22 cellular contexts compared by ENCODE assay signal in genomic region chr9:13291718-13292117, GRCh38. TPM values are rescaled to one million over a fixed set of nuclear protein-coding genes. Genes with fewer than 3 reads are reported as not detected.
A peak's percentile ranks its signal among the peaks of the same experiment; 100 is the strongest.
DNase-seq lines count a peak whose midpoint lies in the region; ATAC-seq and TF ChIP-seq lines count a peak whose summit lies in the region.
"Had no signal": no experiment of that assay in that cellular context is flagged by ENCODE, and none has a peak within 500 bp of the region (broad histone marks: within the 10 kb centered on the region; RNA-seq: fewer than 3 reads in every experiment).

No MANE protein-coding gene starts in this region.

- 0 out of 2 replicates have a peak, but pooled peaks cover 3% of the 10 kb centered on the region for H3K9me3 ChIP-seq in BE2C
- no peaks in the 10 kb centered on the region for H3K9me3 ChIP-seq in HCT116 (ENCODE audit: control insufficient read depth in 1 of 2, insufficient read depth in 1 of 2, low read depth in 1 of 2, low read length in 2 of 2)

- CTCF ChIA-PET in HCT116 (lab: Charles Lee), result no interaction called here
- CTCF ChIA-PET in activated naive CD4-positive, alpha-beta T cell treated with anti-CD3 and anti-CD28 coated beads for 36 hours (lab: Charles Lee), result no interaction called here

- H3K4me3 Mint-ChIP-seq in mesothelial cell of epicardium, result no peak overlapping the region
- H3K4me3 Mint-ChIP-seq in activated naive CD4-positive, alpha-beta T cell treated with anti-CD3 and anti-CD28 coated beads for 36 hours, result no peak overlapping the region
- H3K4me3 Mint-ChIP-seq: CD4-positive, alpha-beta memory T cell had no signal

- no peaks in the 10 kb centered on the region for H3K36me3 ChIP-seq in BE2C
- no peaks in the 10 kb centered on the region for H3K36me3 ChIP-seq in HCT116 (ENCODE audit: control insufficient read depth in 1 of 2, insufficient read depth in 2 of 2, low read length in 2 of 2)

- no peaks in the 10 kb centered on the region for H3K27me3 Mint-ChIP-seq in mesothelial cell of epicardium (ENCODE audit: low read depth)
- H3K27me3 Mint-ChIP-seq in activated naive CD4-positive, alpha-beta T cell treated with anti-CD3 and anti-CD28 coated beads for 36 hours (ENCODE audit: low read depth), result no peaks in the 10 kb centered on the region
- H3K27me3 Mint-ChIP-seq: CD4-positive, alpha-beta memory T cell had no signal

- H3K27ac Mint-ChIP-seq in mesothelial cell of epicardium, result no peak overlapping the region
- no peak overlapping the region for H3K27ac Mint-ChIP-seq in activated naive CD4-positive, alpha-beta T cell treated with anti-CD3 and anti-CD28 coated beads for 36 hours
- H3K27ac Mint-ChIP-seq: CD4-positive, alpha-beta memory T cell had no signal

- H4K20me1 ChIP-seq in HCT116 (ENCODE audit: insufficient read depth), result no peaks in the 10 kb centered on the region

- H3K4me2 ChIP-seq in HCT116 (ENCODE audit: low read length), result no peak overlapping the region

- no peaks in the 10 kb centered on the region for H3K4me1 ChIP-seq in BE2C
- no peaks in the 10 kb centered on the region for H3K4me1 ChIP-seq in HCT116 (ENCODE audit: control insufficient read depth in 1 of 2, insufficient read depth in 2 of 2, low read length in 2 of 2)

- no peak for TF ChIP-seq POLR2A in HCT116 (IDR thresholded peaks at IDR 0.05; ENCODE audit: borderline replicate concordance, extremely low read depth, insufficient read depth, insufficient read length)

- intact Hi-C loops in HCT116 (cut with micrococcal nuclease), result no loop called here
- intact Hi-C loops in activated naive CD4-positive, alpha-beta T cell treated with anti-CD3 and anti-CD28 coated beads for 36 hours (cut with micrococcal nuclease), result no loop called here

- in situ Hi-C loops in astrocyte of the spinal cord (cut with HindIII; ENCODE audit: low sequenced_read_pairs), result no loop called here

- ATAC-seq in HCT116 (no peak), GM21529 (IDR thresholded peaks at IDR 0.05; ENCODE audit: unreplicated experiment) (no peak), GM18907 (IDR thresholded peaks at IDR 0.05; ENCODE audit: unreplicated experiment) (no peak), GM21381 (IDR thresholded peaks at IDR 0.05; ENCODE audit: unreplicated experiment) (no peak)

- peaks cover under 1% of the 10 kb centered on the region for H3K4me1 Mint-ChIP-seq in mesothelial cell of epicardium
- no peaks in the 10 kb centered on the region for H3K4me1 Mint-ChIP-seq in activated naive CD4-positive, alpha-beta T cell treated with anti-CD3 and anti-CD28 coated beads for 36 hours (ENCODE audit: low read depth)
- H3K4me1 Mint-ChIP-seq: CD4-positive, alpha-beta memory T cell had no signal

- POLR2A ChIA-PET in HCT116 (lab: Charles Lee), result no interaction called here

- RAD21 ChIA-PET in HCT116 (lab: Charles Lee; ENCODE audit: low non-redundant PET in 1 of 2, low total read pairs in 2 of 2, uncharacterized antibody in 2 of 2, unreplicated experiment in 2 of 2), result no interaction called here

- no peak for DNase-seq in BE2C
- DNase-seq in HCT116 (ENCODE audit: low read depth, low spot score), result no peak
- no peak for DNase-seq in astrocyte of the spinal cord (ENCODE audit: low read depth, low spot score)
- DNase-seq in mesothelial cell of epicardium (ENCODE audit: low spot score in 2 of 2, unreplicated experiment in 2 of 2), result no peak
- no peak for DNase-seq in activated naive CD4-positive, alpha-beta T cell treated with anti-CD3 and anti-CD28 coated beads for 36 hours
- DNase-seq: Calu3; CD4-positive, alpha-beta memory T cell; DMS53; GOT3; IMR-90; Kasumi-1; MM.1S; NCI-H1105 treated with DMSO at 0.1 percent for 48 hours; NCI-H187; NCI-H69; NK-92 treated with Interleukin-12 subunit alpha and Interleukin-12 subunit beta, amount 100 ng/mL, for 24 hours; RPMI8226; SIG-M5 had no signal

- TF ChIP-seq CTCF in BE2C (IDR thresholded peaks at IDR 0.05; ENCODE audit: low read depth, low read length), result peak; percentile 25; the same call in 1 of the 2 replicates
- TF ChIP-seq CTCF in HCT116 (IDR thresholded peaks at IDR 0.05 in 2 of 3, conservative IDR thresholded peaks at IDR 0.05 in 1 of 3; ENCODE audit: borderline replicate concordance in 1 of 3, insufficient read depth in 1 of 3, low read depth in 2 of 3, low read length in 2 of 3), result peak in 2 of 3 experiments; percentile 12 to 21; a peak in 1 of 6 replicates
- TF ChIP-seq CTCF in astrocyte of the spinal cord (IDR thresholded peaks at IDR 0.05; ENCODE audit: low read depth, low read length), result peak; percentile 13
- TF ChIP-seq CTCF in mesothelial cell of epicardium (IDR thresholded peaks at IDR 0.05; ENCODE audit: unreplicated experiment), result peak; percentile 47

- H3K9ac ChIP-seq in HCT116 (ENCODE audit: low read length), result no peak overlapping the region

- no peak for TF ChIP-seq RAD21 in HCT116 (IDR thresholded peaks at IDR 0.05; ENCODE audit: low read depth)

- H2AFZ ChIP-seq in HCT116 (ENCODE audit: low read depth, low read length, poor library complexity, severe bottlenecking), result no peak overlapping the region

- H3K4me3 ChIP-seq in BE2C (ENCODE audit: low read depth, low read length), result no peak overlapping the region
- H3K4me3 ChIP-seq in HCT116 (replicated peaks in 1 of 2; ENCODE audit: low read depth in 1 of 2, low read length in 2 of 2), result no peak overlapping the region
- no peak overlapping the region for H3K4me3 ChIP-seq in astrocyte of the spinal cord (ENCODE audit: low read depth, low read length)

- no peaks in the 10 kb centered on the region for H3K9me2 ChIP-seq in HCT116 (ENCODE audit: insufficient read depth)

- no TSS peak for BruUV-seq in HCT116 (replicated peaks; lab: Mats Ljungman, UMichigan)

- H3K79me2 ChIP-seq in HCT116 (ENCODE audit: insufficient read depth, low read length), result no peaks in the 10 kb centered on the region

- peaks cover 23% of the 10 kb centered on the region for H3K36me3 Mint-ChIP-seq in mesothelial cell of epicardium
- H3K36me3 Mint-ChIP-seq in activated naive CD4-positive, alpha-beta T cell treated with anti-CD3 and anti-CD28 coated beads for 36 hours (ENCODE audit: low read depth), result no peaks in the 10 kb centered on the region
- H3K36me3 Mint-ChIP-seq: CD4-positive, alpha-beta memory T cell had no signal

- H3K9me3 Mint-ChIP-seq in mesothelial cell of epicardium, result peaks cover 22% of the 10 kb centered on the region
- peaks cover 7% of the 10 kb centered on the region for H3K9me3 Mint-ChIP-seq in activated naive CD4-positive, alpha-beta T cell treated with anti-CD3 and anti-CD28 coated beads for 36 hours

- H3K27me3 ChIP-seq in BE2C (no peaks in the 10 kb centered on the region), HCT116 (ENCODE audit: insufficient read depth, low read length) (no peaks in the 10 kb centered on the region)

- no peak overlapping the region for H3K27ac ChIP-seq in HCT116 (ENCODE audit: low read depth, low read length)

TF ChIP-seq in HCT116, 20 proteins besides CTCF, POLR2A, EP300 and RAD21:
- TF ChIP-seq ATF3 (IDR thresholded peaks at IDR 0.05), result no peak

RNA-seq across cellular contexts. Expression of gene MPDZ, which starts 12.2 kb away (rescaled TPM):
- 17.3 TPM for polyA plus RNA-seq in BE2C (2012; ENCODE audit: insufficient read depth, insufficient read length, low read depth)
- total RNA-seq in HCT116 (2021; ENCODE audit: unreplicated experiment) (0.12 TPM), mesothelial cell of epicardium (183 to 190 TPM (median 187 TPM) in 3 replicates)
- polyA plus RNA-seq in HCT116 (2012), result 0.01 TPM in 1 of 2 replicates, not detected in the other
- total RNA-seq in activated naive CD4-positive, alpha-beta T cell treated with anti-CD3 and anti-CD28 coated beads for 36 hours, result not detected
- total RNA-seq: Calu3; CD4-positive, alpha-beta memory T cell; OCI-LY7 had no signal
- polyA plus RNA-seq: CD4-positive, alpha-beta memory T cell had no signal

Comparison
In these comparisons a context has a peak if more than half of its experiments do, and no peak if none do; other contexts are left out.
1. RNA of gene MPDZ, which starts 12.2 kb away (total RNA-seq): 183 to 190 TPM in mesothelial cell of epicardium; 0.12 TPM in HCT116 (single experiment) and not detected in activated naive CD4-positive, alpha-beta T cell treated with anti-CD3 and anti-CD28 coated beads for 36 hours; every median in the first group is over 100 times any median in the second.
2. Peak in every context shown above with its lines, with median percentiles within 50 percentile points of each other: CTCF ChIP-seq.